1 cellular context compared by ENCODE assay signal in genomic region chr1:42165511-42166210, GRCh38.
A peak's percentile ranks its signal among the peaks of the same experiment; 100 is the strongest.
TF ChIP-seq lines count a peak whose summit lies in the region.

No MANE protein-coding gene starts in this region.

TF ChIP-seq in HEK293, 187 proteins besides CTCF, POLR2A, EP300 and RAD21 (continued from another document and continues in another):
- no peak for TF ChIP-seq ZBTB11 (tag by site-specific recombination; conservative IDR thresholded peaks at IDR 0.05; ENCODE audit: low read depth)
- TF ChIP-seq SCRT2 (tag by site-specific recombination; IDR thresholded peaks at IDR 0.05), result no peak
- TF ChIP-seq ZFP41 (tag by site-specific recombination; IDR thresholded peaks at IDR 0.05; ENCODE audit: borderline replicate concordance), result no peak
- TF ChIP-seq ZEB2 (tag by site-specific recombination; IDR thresholded peaks at IDR 0.05), result no peak
- TF ChIP-seq ZNF654 (tag by site-specific recombination; IDR thresholded peaks at IDR 0.05; ENCODE audit: low read depth), result no peak
- TF ChIP-seq ZNF600 (tag by site-specific recombination; IDR thresholded peaks at IDR 0.05), result peak; percentile 91
- no peak for TF ChIP-seq GFI1B (tag by site-specific recombination; IDR thresholded peaks at IDR 0.05)
- no peak for TF ChIP-seq ZNF280C (tag by site-specific recombination; IDR thresholded peaks at IDR 0.05)
- TF ChIP-seq ZNF473 (tag by site-specific recombination; IDR thresholded peaks at IDR 0.05), result no peak
- TF ChIP-seq HIC1 (tag by site-specific recombination; IDR thresholded peaks at IDR 0.05), result no peak
- TF ChIP-seq ZNF140 (tag by site-specific recombination; IDR thresholded peaks at IDR 0.05), result no peak
- peak; percentile 26; the same call in 1 of the 2 replicates for TF ChIP-seq ZNF335 (tag by site-specific recombination; conservative IDR thresholded peaks at IDR 0.05)
- peak; percentile 52; the same call in 1 of the 2 replicates for TF ChIP-seq ZNF2 (tag by site-specific recombination; IDR thresholded peaks at IDR 0.05)
- no peak for TF ChIP-seq ZNF133 (tag by site-specific recombination; IDR thresholded peaks at IDR 0.05)
- no peak for TF ChIP-seq ZNF521 (tag by site-specific recombination; IDR thresholded peaks at IDR 0.05)
- no peak for TF ChIP-seq ZNF624 (tag by site-specific recombination; IDR thresholded peaks at IDR 0.05)
- peak; percentile 52 for TF ChIP-seq ZBTB20 (tag by site-specific recombination; IDR thresholded peaks at IDR 0.05)
- TF ChIP-seq OVOL3 (tag by site-specific recombination; IDR thresholded peaks at IDR 0.05), result no peak
- TF ChIP-seq ZNF37A (tag by site-specific recombination; IDR thresholded peaks at IDR 0.05), result no peak
- TF ChIP-seq ZNF433 (tag by site-specific recombination; IDR thresholded peaks at IDR 0.05; ENCODE audit: low read depth), result no peak
- no peak for TF ChIP-seq ZNF549 (tag by site-specific recombination; IDR thresholded peaks at IDR 0.05)
- TF ChIP-seq ZNF19 (tag by site-specific recombination; IDR thresholded peaks at IDR 0.05; ENCODE audit: low read depth), result no peak
- no peak for TF ChIP-seq ZNF664 (tag by site-specific recombination; IDR thresholded peaks at IDR 0.05)
- TF ChIP-seq ZNF488 (tag by site-specific recombination; IDR thresholded peaks at IDR 0.05), result no peak
- no peak for TF ChIP-seq ZNF548 (tag by site-specific recombination; IDR thresholded peaks at IDR 0.05)
- no peak for TF ChIP-seq ZNF324 (tag by site-specific recombination; IDR thresholded peaks at IDR 0.05)
- TF ChIP-seq ZNF639 (tag by site-specific recombination; IDR thresholded peaks at IDR 0.05), result no peak
- TF ChIP-seq ZNF114 (tag by site-specific recombination; IDR thresholded peaks at IDR 0.05), result no peak
- no peak for TF ChIP-seq ZNF239 (tag by site-specific recombination; IDR thresholded peaks at IDR 0.05)
- 0 out of 2 replicates have a peak, but pooled peaks have one; percentile 50 for TF ChIP-seq TRIM28 (IDR thresholded peaks at IDR 0.05; ENCODE audit: borderline replicate concordance, low read length)
- no peak for TF ChIP-seq ZNF404 (tag by site-specific recombination; IDR thresholded peaks at IDR 0.05)
- TF ChIP-seq GLI4 (tag by site-specific recombination; IDR thresholded peaks at IDR 0.05), result no peak
- TF ChIP-seq ZNF501 (tag by site-specific recombination; IDR thresholded peaks at IDR 0.05), result no peak; the same call in 1 of the 2 replicates
- TF ChIP-seq EGR2 (tag by site-specific recombination; IDR thresholded peaks at IDR 0.05; ENCODE audit: low read depth), result no peak
- no peak for TF ChIP-seq ZNF626 (tag by site-specific recombination; IDR thresholded peaks at IDR 0.05)
- TF ChIP-seq HOXC10 (CRISPR knock-in tag; IDR thresholded peaks at IDR 0.05), result no peak
- no peak for TF ChIP-seq ZNF121 (tag by site-specific recombination; IDR thresholded peaks at IDR 0.05)
- no peak for TF ChIP-seq AEBP2 (tag by site-specific recombination; IDR thresholded peaks at IDR 0.05; ENCODE audit: borderline replicate concordance)
- no peak for TF ChIP-seq ZNF530 (tag by site-specific recombination; IDR thresholded peaks at IDR 0.05; ENCODE audit: low read depth)
- TF ChIP-seq ZNF747 (tag by site-specific recombination; IDR thresholded peaks at IDR 0.05), result no peak
- no peak for TF ChIP-seq ZNF16 (tag by site-specific recombination; IDR thresholded peaks at IDR 0.05; ENCODE audit: low read depth)
- TF ChIP-seq ZNF510 (tag by site-specific recombination; IDR thresholded peaks at IDR 0.05; ENCODE audit: insufficient replicate concordance), result no peak
- TF ChIP-seq ZBTB21 (tag by site-specific recombination; IDR thresholded peaks at IDR 0.05), result 0 out of 2 replicates have a peak, but pooled peaks have one; percentile 9
- TF ChIP-seq RBAK (tag by site-specific recombination; IDR thresholded peaks at IDR 0.05), result no peak
- TF ChIP-seq ZBTB48 (tag by site-specific recombination; IDR thresholded peaks at IDR 0.05), result peak; percentile 93
- TF ChIP-seq ZNF830 (tag by site-specific recombination; IDR thresholded peaks at IDR 0.05; ENCODE audit: low read depth), result no peak
- TF ChIP-seq ZNF146 (tag by site-specific recombination; IDR thresholded peaks at IDR 0.05), result no peak
- TF ChIP-seq ZNF560 (tag by site-specific recombination; IDR thresholded peaks at IDR 0.05; ENCODE audit: borderline replicate concordance), result no peak
- peak; percentile 80 for TF ChIP-seq ZIC2 (tag by site-specific recombination; IDR thresholded peaks at IDR 0.05)
- TF ChIP-seq MZF1 (tag by site-specific recombination; IDR thresholded peaks at IDR 0.05; ENCODE audit: borderline replicate concordance), result 0 out of 2 replicates have a peak, but pooled peaks have one; percentile 38
- TF ChIP-seq ZNF138 (tag by site-specific recombination; IDR thresholded peaks at IDR 0.05; ENCODE audit: borderline replicate concordance), result no peak
- TF ChIP-seq KLF17 (tag by site-specific recombination; IDR thresholded peaks at IDR 0.05), result peak; percentile 99
- TF ChIP-seq ZNF610 (tag by site-specific recombination; IDR thresholded peaks at IDR 0.05; ENCODE audit: borderline replicate concordance), result no peak
- TF ChIP-seq INSM2 (tag by site-specific recombination; IDR thresholded peaks at IDR 0.05), result no peak
- TF ChIP-seq PATZ1 (tag by site-specific recombination; IDR thresholded peaks at IDR 0.05), result peak; percentile 71
